35 cellular contexts compared by ENCODE assay signal in the genomic region with DNA sequence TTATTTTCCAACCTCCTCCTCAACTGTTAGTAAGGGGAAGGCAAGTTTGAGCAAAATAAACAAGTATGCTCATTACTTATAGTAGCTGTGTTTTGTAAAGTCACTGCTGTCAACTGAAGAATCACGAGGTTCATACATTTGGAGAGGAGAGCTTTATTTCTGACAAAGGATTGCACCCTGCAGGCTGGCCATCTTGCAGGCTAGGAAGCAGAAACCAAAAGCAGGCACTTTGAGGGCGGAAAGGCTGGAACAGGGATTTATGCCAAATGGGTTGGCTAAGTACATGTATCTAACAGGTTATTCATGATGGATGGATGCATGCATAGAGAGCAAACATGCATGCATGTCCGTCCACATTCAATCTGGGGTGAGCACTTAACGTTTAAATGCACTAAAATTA.
"Had no signal": no experiment of that assay in that cellular context is flagged by ENCODE, and none has a peak within 500 bp of the region (broad histone marks: within the 10 kb centered on the region; RNA-seq: fewer than 3 reads in every experiment).

No MANE protein-coding gene starts in this region.

- H3K9me3 Mint-ChIP-seq: activated naive CD4-positive, alpha-beta T cell treated with anti-CD3 and anti-CD28 coated beads, Interleukin-2, amount 50 U/mL, for 24 hours had no signal

- H3K4me1 ChIP-seq: ascending aorta had no signal

- H3K4me1 Mint-ChIP-seq: activated CD4-positive, alpha-beta memory T cell treated with anti-CD3 and anti-CD28 coated beads, Interleukin-2, amount 10 ng/mL, durations not matched to agents 7 days and 5 days; activated CD4-positive, alpha-beta T cell treated with anti-CD3 and anti-CD28 coated beads for 36 hours; activated CD4-positive, alpha-beta T cell treated with anti-CD3 and anti-CD28 coated beads, Interleukin-2, amount 10 ng/mL, durations not matched to agents 7 days and 5 days; activated CD8-positive, alpha-beta memory T cell treated with anti-CD3 and anti-CD28 coated beads, Interleukin-2, amount 10 ng/mL, durations not matched to agents 7 days and 5 days; activated naive CD4-positive, alpha-beta T cell treated with anti-CD3 and anti-CD28 coated beads, Interleukin-2, amount 10 ng/mL, durations not matched to agents 7 days and 5 days; activated naive CD4-positive, alpha-beta T cell treated with anti-CD3 and anti-CD28 coated beads, Interleukin-2, amount 50 U/mL, for 24 hours; activated naive CD8-positive, alpha-beta T cell treated with anti-CD3 and anti-CD28 coated beads, Interleukin-2, amount 10 ng/mL, durations not matched to agents 7 days and 5 days; activated naive CD8-positive, alpha-beta T cell treated with anti-CD3 and anti-CD28 coated beads, Interleukin-2, amount 50 U/mL, for 24 hours; central memory CD8-positive, alpha-beta T cell had no signal

- H3K27me3 ChIP-seq: ascending aorta, cardiac muscle cell had no signal

- H3K27ac Mint-ChIP-seq: activated CD4-positive, alpha-beta memory T cell treated with anti-CD3 and anti-CD28 coated beads, Interleukin-2, amount 10 ng/mL, durations not matched to agents 7 days and 5 days; activated CD4-positive, alpha-beta T cell treated with anti-CD3 and anti-CD28 coated beads for 36 hours; activated CD4-positive, alpha-beta T cell treated with anti-CD3 and anti-CD28 coated beads, Interleukin-2, amount 10 ng/mL, durations not matched to agents 7 days and 5 days; activated CD8-positive, alpha-beta memory T cell treated with anti-CD3 and anti-CD28 coated beads, Interleukin-2, amount 10 ng/mL, durations not matched to agents 7 days and 5 days; activated CD8-positive, alpha-beta T cell treated with anti-CD3 and anti-CD28 coated beads, Interleukin-2, amount 10 ng/mL, durations not matched to agents 7 days and 5 days; activated naive CD4-positive, alpha-beta T cell treated with anti-CD3 and anti-CD28 coated beads, Interleukin-2, amount 10 ng/mL, durations not matched to agents 7 days and 5 days; activated naive CD4-positive, alpha-beta T cell treated with anti-CD3 and anti-CD28 coated beads, Interleukin-2, amount 50 U/mL, for 24 hours; activated naive CD8-positive, alpha-beta T cell; activated naive CD8-positive, alpha-beta T cell treated with anti-CD3 and anti-CD28 coated beads, Interleukin-2, amount 10 ng/mL, durations not matched to agents 7 days and 5 days; activated naive CD8-positive, alpha-beta T cell treated with anti-CD3 and anti-CD28 coated beads, Interleukin-2, amount 50 U/mL, for 24 hours; activated T-cell treated with anti-CD3 and anti-CD28 coated beads, Interleukin-2, amount 50 U/mL, for 24 hours; activated T-helper 2 cell treated with anti-CD3 and anti-CD28 coated beads, Interferon-gamma antibody, Interleukin-2, Interleukin-4, amounts not matched to agents 10 μg/mL and 5 μg/mL and 100 μg/mL, durations not matched to agents 14 hours and 24 hours and 36 hours; brain; T-helper 1 cell treated with Interleukin-12 subunit alpha and Interleukin-12 subunit beta and Interleukin-4 antibody, amounts not matched to agents 30 μg/mL and 1 μg/mL, for 36 hours; T-helper 2 cell treated with Interferon-gamma antibody and Interleukin-4, amounts not matched to agents 5 μg/mL and 100 μg/mL, for 36 hours had no signal

- H3K27ac ChIP-seq: ascending aorta, cardiac muscle cell, VCaP had no signal

- H3K4me3 Mint-ChIP-seq: activated CD4-positive, alpha-beta memory T cell treated with anti-CD3 and anti-CD28 coated beads, Interleukin-2, amount 10 ng/mL, durations not matched to agents 7 days and 5 days; activated CD4-positive, alpha-beta T cell treated with anti-CD3 and anti-CD28 coated beads for 36 hours; activated CD4-positive, alpha-beta T cell treated with anti-CD3 and anti-CD28 coated beads, Interleukin-2, amount 10 ng/mL, durations not matched to agents 7 days and 5 days; activated CD8-positive, alpha-beta memory T cell treated with anti-CD3 and anti-CD28 coated beads, Interleukin-2, amount 10 ng/mL, durations not matched to agents 7 days and 5 days; activated CD8-positive, alpha-beta T cell treated with anti-CD3 and anti-CD28 coated beads, Interleukin-2, amount 10 ng/mL, durations not matched to agents 7 days and 5 days; activated naive CD4-positive, alpha-beta T cell treated with anti-CD3 and anti-CD28 coated beads, Interleukin-2, amount 10 ng/mL, durations not matched to agents 7 days and 5 days; activated naive CD4-positive, alpha-beta T cell treated with anti-CD3 and anti-CD28 coated beads, Interleukin-2, amount 50 U/mL, for 24 hours; activated naive CD8-positive, alpha-beta T cell; activated naive CD8-positive, alpha-beta T cell treated with anti-CD3 and anti-CD28 coated beads, Interleukin-2, amount 10 ng/mL, durations not matched to agents 7 days and 5 days; activated naive CD8-positive, alpha-beta T cell treated with anti-CD3 and anti-CD28 coated beads, Interleukin-2, amount 50 U/mL, for 24 hours; activated T-cell treated with anti-CD3 and anti-CD28 coated beads, Interleukin-2, amount 50 U/mL, for 24 hours; brain; central memory CD8-positive, alpha-beta T cell; T-helper 1 cell treated with Interleukin-12 subunit alpha and Interleukin-12 subunit beta and Interleukin-4 antibody, amounts not matched to agents 30 μg/mL and 1 μg/mL, for 36 hours; T-helper 2 cell treated with Interferon-gamma antibody and Interleukin-4, amounts not matched to agents 5 μg/mL and 100 μg/mL, for 36 hours had no signal

- H3K36me3 ChIP-seq: ascending aorta, cardiac muscle cell had no signal

- ATAC-seq: activated CD4-positive, alpha-beta T cell treated with anti-CD3 and anti-CD28 coated beads for 36 hours; activated CD4-positive, CD25-positive, alpha-beta regulatory T cell treated with anti-CD3 and anti-CD28 coated beads, Interleukin-2, amount 50 U/mL, for 24 hours; activated CD8-positive, alpha-beta memory T cell treated with anti-CD3 and anti-CD28 coated beads, Interleukin-2, amount 10 ng/mL, durations not matched to agents 7 days and 5 days; activated CD8-positive, alpha-beta T cell treated with anti-CD3 and anti-CD28 coated beads, Interleukin-2, amount 10 ng/mL, durations not matched to agents 7 days and 5 days; activated naive CD8-positive, alpha-beta T cell treated with anti-CD3 and anti-CD28 coated beads, Interleukin-2, amount 50 U/mL, for 24 hours had no signal

- H3K36me3 Mint-ChIP-seq: activated CD8-positive, alpha-beta memory T cell treated with anti-CD3 and anti-CD28 coated beads, Interleukin-2, amount 10 ng/mL, durations not matched to agents 7 days and 5 days; activated naive CD4-positive, alpha-beta T cell treated with anti-CD3 and anti-CD28 coated beads, Interleukin-2, amount 10 ng/mL, durations not matched to agents 7 days and 5 days had no signal

- H3K4me3 ChIP-seq: ascending aorta, cardiac muscle cell had no signal

- DNase-seq: activated CD4-positive, alpha-beta memory T cell treated with anti-CD3 and anti-CD28 coated beads, Interleukin-2, amount 10 ng/mL, durations not matched to agents 7 days and 5 days; activated CD4-positive, alpha-beta T cell treated with anti-CD3 and anti-CD28 coated beads for 1 hour; activated CD4-positive, alpha-beta T cell treated with anti-CD3 and anti-CD28 coated beads for 36 hours; activated CD4-positive, alpha-beta T cell treated with anti-CD3 and anti-CD28 coated beads for 48 hours; activated CD4-positive, alpha-beta T cell treated with anti-CD3 and anti-CD28 coated beads, Interleukin-2, amount 10 ng/mL, durations not matched to agents 7 days and 5 days; activated CD4-positive, alpha-beta T cell treated with anti-CD3 and anti-CD28 coated beads, Interleukin-2, amount 50 U/mL, for 48 hours; activated CD4-positive, CD25-positive, alpha-beta regulatory T cell; activated CD8-positive, alpha-beta memory T cell treated with anti-CD3 and anti-CD28 coated beads for 24 hours; activated CD8-positive, alpha-beta memory T cell treated with anti-CD3 and anti-CD28 coated beads, Interleukin-2, amount 10 ng/mL, durations not matched to agents 7 days and 5 days; activated CD8-positive, alpha-beta memory T cell treated with anti-CD3 and anti-CD28 coated beads, Interleukin-2, amount 50 U/mL, for 48 hours; activated CD8-positive, alpha-beta T cell treated with anti-CD3 and anti-CD28 coated beads, Interleukin-2, amount 10 ng/mL, durations not matched to agents 7 days and 5 days; activated effector memory CD4-positive, alpha-beta T cell treated with Interleukin-2 at 50 U/mL for 16 hours; activated gamma-delta T cell; activated naive CD4-positive, alpha-beta T cell treated with anti-CD3 and anti-CD28 coated beads, Interleukin-2, amount 10 ng/mL, durations not matched to agents 7 days and 5 days; activated naive CD4-positive, alpha-beta T cell treated with Interleukin-2 at 50 U/mL for 16 hours; activated naive CD8-positive, alpha-beta T cell treated with anti-CD3 and anti-CD28 coated beads, Interleukin-2, amount 10 ng/mL, durations not matched to agents 7 days and 5 days; activated naive CD8-positive, alpha-beta T cell treated with anti-CD3 and anti-CD28 coated beads, Interleukin-2, amount 50 U/mL, for 24 hours; activated T-cell treated with anti-CD3 and anti-CD28 coated beads, Interleukin-2, amount 50 U/mL, for 24 hours; activated T-cell treated with anti-CD3 and anti-CD28 coated beads, Interleukin-2, amount 50 U/mL, for 48 hours; amygdala; anterior cingulate cortex; T-helper 1 cell; T-helper 2 cell; T-helper 9 cell had no signal
